ENCODE assay signal across 1 cellular context in the genomic region with DNA sequence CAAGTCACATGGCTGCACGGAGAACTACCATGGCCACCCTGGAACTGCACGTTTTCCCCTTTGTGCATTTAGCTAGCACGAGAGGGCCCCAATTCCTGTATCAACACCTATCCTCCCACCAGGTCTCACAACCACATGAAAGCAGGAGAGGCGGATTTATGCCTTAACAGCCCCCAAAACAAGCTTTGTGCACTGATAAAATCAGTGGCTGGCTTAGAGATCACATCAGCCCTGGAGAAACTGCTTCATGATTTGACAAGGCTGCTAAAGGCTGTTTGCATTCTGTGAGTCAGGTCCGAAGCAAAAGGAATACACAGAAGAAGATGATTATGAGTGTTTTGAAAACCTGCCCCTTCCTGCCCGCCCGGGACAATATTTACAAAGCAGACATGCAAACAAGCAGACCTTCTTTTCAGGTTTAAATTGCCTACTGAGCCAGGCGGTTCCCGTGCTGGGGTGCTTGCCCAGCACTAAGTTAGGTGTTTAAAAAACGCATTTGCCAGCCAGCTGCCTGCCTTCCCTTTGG.
A peak's percentile ranks its signal among the peaks of the same experiment; 100 is the strongest.
TF ChIP-seq lines count a peak whose summit lies in the region.

No MANE protein-coding gene starts in this region.

TF ChIP-seq in HepG2, 621 proteins besides CTCF, POLR2A, EP300 and RAD21 (continued from another document and continues in another):
- TF ChIP-seq ZBTB26 (CRISPR knock-in tag; IDR thresholded peaks at IDR 0.05; ENCODE audit: borderline replicate concordance): no peak
- no peak for TF ChIP-seq ZNF224 (CRISPR knock-in tag; IDR thresholded peaks at IDR 0.05)
- peak; percentile 59; the same call in 1 of the 2 replicates for TF ChIP-seq ELF3 (CRISPR knock-in tag; IDR thresholded peaks at IDR 0.05)
- TF ChIP-seq MXD4 (CRISPR knock-in tag; IDR thresholded peaks at IDR 0.05): peak; percentile 78; the same call in 1 of the 2 replicates
- no peak for TF ChIP-seq SMAD1 (CRISPR knock-in tag; IDR thresholded peaks at IDR 0.05; ENCODE audit: borderline replicate concordance, low read depth)
- TF ChIP-seq RFXAP (CRISPR knock-in tag; IDR thresholded peaks at IDR 0.05; ENCODE audit: borderline replicate concordance): peak; percentile 51; the same call in 1 of the 2 replicates
- TF ChIP-seq, protein P1, sequence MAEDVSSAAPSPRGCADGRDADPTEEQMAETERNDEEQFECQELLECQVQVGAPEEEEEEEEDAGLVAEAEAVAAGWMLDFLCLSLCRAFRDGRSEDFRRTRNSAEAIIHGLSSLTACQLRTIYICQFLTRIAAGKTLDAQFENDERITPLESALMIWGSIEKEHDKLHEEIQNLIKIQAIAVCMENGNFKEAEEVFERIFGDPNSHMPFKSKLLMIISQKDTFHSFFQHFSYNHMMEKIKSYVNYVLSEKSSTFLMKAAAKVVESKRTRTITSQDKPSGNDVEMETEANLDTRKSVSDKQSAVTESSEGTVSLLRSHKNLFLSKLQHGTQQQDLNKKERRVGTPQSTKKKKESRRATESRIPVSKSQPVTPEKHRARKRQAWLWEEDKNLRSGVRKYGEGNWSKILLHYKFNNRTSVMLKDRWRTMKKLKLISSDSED (CRISPR knock-in tag; IDR thresholded peaks at IDR 0.05): no peak
- TF ChIP-seq PPARG (CRISPR knock-in tag; conservative IDR thresholded peaks at IDR 0.05): peak; percentile 68
- no peak for TF ChIP-seq HOXA7 (CRISPR knock-in tag; IDR thresholded peaks at IDR 0.05)
- TF ChIP-seq FOSL1 (CRISPR knock-in tag; IDR thresholded peaks at IDR 0.05; ENCODE audit: borderline replicate concordance): peak; percentile 80; the same call in 1 of the 2 replicates
- no peak; the same call in 1 of the 2 replicates for TF ChIP-seq ZNF703 (CRISPR knock-in tag; IDR thresholded peaks at IDR 0.05; ENCODE audit: borderline replicate concordance)
- no peak for TF ChIP-seq BRCA1 (CRISPR knock-in tag; IDR thresholded peaks at IDR 0.05)
- no peak for TF ChIP-seq PHB2 (IDR thresholded peaks at IDR 0.05; ENCODE audit: partially characterized antibody)
- TF ChIP-seq, protein P2, sequence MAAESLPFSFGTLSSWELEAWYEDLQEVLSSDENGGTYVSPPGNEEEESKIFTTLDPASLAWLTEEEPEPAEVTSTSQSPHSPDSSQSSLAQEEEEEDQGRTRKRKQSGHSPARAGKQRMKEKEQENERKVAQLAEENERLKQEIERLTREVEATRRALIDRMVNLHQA (CRISPR knock-in tag; IDR thresholded peaks at IDR 0.05): no peak
- TF ChIP-seq MIER2 (CRISPR knock-in tag; IDR thresholded peaks at IDR 0.05): peak; percentile 56; the same call in 1 of the 2 replicates
- TF ChIP-seq ZFP36L2 (CRISPR knock-in tag; IDR thresholded peaks at IDR 0.05): no peak
- no peak for TF ChIP-seq MAF1 (CRISPR knock-in tag; IDR thresholded peaks at IDR 0.05; ENCODE audit: borderline replicate concordance)
- peak; percentile 96 for TF ChIP-seq ZNF292 (CRISPR knock-in tag; IDR thresholded peaks at IDR 0.05; ENCODE audit: borderline replicate concordance, low read depth)
- TF ChIP-seq ATM (IDR thresholded peaks at IDR 0.05; ENCODE audit: borderline replicate concordance): no peak
- TF ChIP-seq GTF2F1 (IDR thresholded peaks at IDR 0.05; ENCODE audit: low read length): no peak
- peak; percentile 77 for TF ChIP-seq ATF1 (CRISPR knock-in tag; IDR thresholded peaks at IDR 0.05)
- TF ChIP-seq MTF2 (CRISPR knock-in tag; IDR thresholded peaks at IDR 0.05; ENCODE audit: borderline replicate concordance): no peak
- TF ChIP-seq, protein P3, sequence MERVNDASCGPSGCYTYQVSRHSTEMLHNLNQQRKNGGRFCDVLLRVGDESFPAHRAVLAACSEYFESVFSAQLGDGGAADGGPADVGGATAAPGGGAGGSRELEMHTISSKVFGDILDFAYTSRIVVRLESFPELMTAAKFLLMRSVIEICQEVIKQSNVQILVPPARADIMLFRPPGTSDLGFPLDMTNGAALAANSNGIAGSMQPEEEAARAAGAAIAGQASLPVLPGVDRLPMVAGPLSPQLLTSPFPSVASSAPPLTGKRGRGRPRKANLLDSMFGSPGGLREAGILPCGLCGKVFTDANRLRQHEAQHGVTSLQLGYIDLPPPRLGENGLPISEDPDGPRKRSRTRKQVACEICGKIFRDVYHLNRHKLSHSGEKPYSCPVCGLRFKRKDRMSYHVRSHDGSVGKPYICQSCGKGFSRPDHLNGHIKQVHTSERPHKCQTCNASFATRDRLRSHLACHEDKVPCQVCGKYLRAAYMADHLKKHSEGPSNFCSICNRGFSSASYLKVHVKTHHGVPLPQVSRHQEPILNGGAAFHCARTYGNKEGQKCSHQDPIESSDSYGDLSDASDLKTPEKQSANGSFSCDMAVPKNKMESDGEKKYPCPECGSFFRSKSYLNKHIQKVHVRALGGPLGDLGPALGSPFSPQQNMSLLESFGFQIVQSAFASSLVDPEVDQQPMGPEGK (CRISPR knock-in tag; IDR thresholded peaks at IDR 0.05): peak; percentile 97
- TF ChIP-seq GATAD1 (CRISPR knock-in tag; IDR thresholded peaks at IDR 0.05): no peak
- peak; percentile 41; the same call in 1 of the 2 replicates for TF ChIP-seq ZNF331 (CRISPR knock-in tag; IDR thresholded peaks at IDR 0.05)
- no peak for TF ChIP-seq ZNF766 (CRISPR knock-in tag; IDR thresholded peaks at IDR 0.05; ENCODE audit: borderline replicate concordance)
- TF ChIP-seq JUND (CRISPR knock-in tag; IDR thresholded peaks at IDR 0.05): peak; percentile 70; the same call in 1 of the 2 replicates
- TF ChIP-seq FOXM1 (CRISPR knock-in tag; IDR thresholded peaks at IDR 0.05): no peak
- TF ChIP-seq ELF1 (CRISPR knock-in tag; IDR thresholded peaks at IDR 0.05): no peak
- no peak for TF ChIP-seq ZNF567 (CRISPR knock-in tag; IDR thresholded peaks at IDR 0.05; ENCODE audit: borderline replicate concordance)
- TF ChIP-seq NBN (conservative IDR thresholded peaks at IDR 0.05): no peak
- TF ChIP-seq ZBTB44 (CRISPR knock-in tag; IDR thresholded peaks at IDR 0.05): no peak
- TF ChIP-seq HMGXB3 (CRISPR knock-in tag; IDR thresholded peaks at IDR 0.05; ENCODE audit: borderline replicate concordance): no peak; the same call in 1 of the 2 replicates
- 0 out of 2 replicates have a peak, but pooled peaks have one; percentile 32 for TF ChIP-seq RCOR2 (CRISPR knock-in tag; IDR thresholded peaks at IDR 0.05)
- no peak for TF ChIP-seq ZNF546 (CRISPR knock-in tag; conservative IDR thresholded peaks at IDR 0.05)
- TF ChIP-seq ZNF446 (CRISPR knock-in tag; IDR thresholded peaks at IDR 0.05): no peak
- TF ChIP-seq, protein P4, sequence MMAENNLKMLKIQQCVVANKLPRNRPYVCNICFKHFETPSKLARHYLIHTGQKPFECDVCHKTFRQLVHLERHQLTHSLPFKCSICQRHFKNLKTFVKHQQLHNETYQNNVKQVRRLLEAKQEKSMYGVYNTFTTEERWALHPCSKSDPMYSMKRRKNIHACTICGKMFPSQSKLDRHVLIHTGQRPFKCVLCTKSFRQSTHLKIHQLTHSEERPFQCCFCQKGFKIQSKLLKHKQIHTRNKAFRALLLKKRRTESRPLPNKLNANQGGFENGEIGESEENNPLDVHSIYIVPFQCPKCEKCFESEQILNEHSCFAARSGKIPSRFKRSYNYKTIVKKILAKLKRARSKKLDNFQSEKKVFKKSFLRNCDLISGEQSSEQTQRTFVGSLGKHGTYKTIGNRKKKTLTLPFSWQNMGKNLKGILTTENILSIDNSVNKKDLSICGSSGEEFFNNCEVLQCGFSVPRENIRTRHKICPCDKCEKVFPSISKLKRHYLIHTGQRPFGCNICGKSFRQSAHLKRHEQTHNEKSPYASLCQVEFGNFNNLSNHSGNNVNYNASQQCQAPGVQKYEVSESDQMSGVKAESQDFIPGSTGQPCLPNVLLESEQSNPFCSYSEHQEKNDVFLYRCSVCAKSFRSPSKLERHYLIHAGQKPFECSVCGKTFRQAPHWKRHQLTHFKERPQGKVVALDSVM (CRISPR knock-in tag; IDR thresholded peaks at IDR 0.05): no peak
- no peak for TF ChIP-seq SMAD9 (CRISPR knock-in tag; IDR thresholded peaks at IDR 0.05)
- peak; percentile 66 for TF ChIP-seq MEF2D (CRISPR knock-in tag; IDR thresholded peaks at IDR 0.05)
- no peak for TF ChIP-seq ZNF550 (CRISPR knock-in tag; IDR thresholded peaks at IDR 0.05; ENCODE audit: borderline replicate concordance)
- 0 out of 2 replicates have a peak, but pooled peaks have one; percentile 41 for TF ChIP-seq PAWR (CRISPR knock-in tag; IDR thresholded peaks at IDR 0.05; ENCODE audit: borderline replicate concordance)
- 0 out of 2 replicates have a peak, but pooled peaks have one; percentile 23 for TF ChIP-seq BORCS8-MEF2B (CRISPR knock-in tag; IDR thresholded peaks at IDR 0.05)
- peak; percentile 69 for TF ChIP-seq RXRB (CRISPR knock-in tag; IDR thresholded peaks at IDR 0.05; ENCODE audit: borderline replicate concordance)
- peak; percentile 56; the same call in 1 of the 2 replicates for TF ChIP-seq ZNF556 (CRISPR knock-in tag; IDR thresholded peaks at IDR 0.05; ENCODE audit: borderline replicate concordance)
- no peak for TF ChIP-seq ZNF468 (CRISPR knock-in tag; IDR thresholded peaks at IDR 0.05)
- TF ChIP-seq CHD2 (IDR thresholded peaks at IDR 0.05; ENCODE audit: low read depth, low read length): no peak
- TF ChIP-seq SKI (IDR thresholded peaks at IDR 0.05; ENCODE audit: partially characterized antibody): no peak
- no peak for TF ChIP-seq KAT2B (IDR thresholded peaks at IDR 0.05; ENCODE audit: borderline replicate concordance, low read depth, low read length)
- peak; percentile 45; the same call in 1 of the 2 replicates for TF ChIP-seq MIXL1 (CRISPR knock-in tag; IDR thresholded peaks at IDR 0.05)
- TF ChIP-seq BCL6 (CRISPR knock-in tag; IDR thresholded peaks at IDR 0.05): peak; percentile 83
- TF ChIP-seq, protein P5, sequence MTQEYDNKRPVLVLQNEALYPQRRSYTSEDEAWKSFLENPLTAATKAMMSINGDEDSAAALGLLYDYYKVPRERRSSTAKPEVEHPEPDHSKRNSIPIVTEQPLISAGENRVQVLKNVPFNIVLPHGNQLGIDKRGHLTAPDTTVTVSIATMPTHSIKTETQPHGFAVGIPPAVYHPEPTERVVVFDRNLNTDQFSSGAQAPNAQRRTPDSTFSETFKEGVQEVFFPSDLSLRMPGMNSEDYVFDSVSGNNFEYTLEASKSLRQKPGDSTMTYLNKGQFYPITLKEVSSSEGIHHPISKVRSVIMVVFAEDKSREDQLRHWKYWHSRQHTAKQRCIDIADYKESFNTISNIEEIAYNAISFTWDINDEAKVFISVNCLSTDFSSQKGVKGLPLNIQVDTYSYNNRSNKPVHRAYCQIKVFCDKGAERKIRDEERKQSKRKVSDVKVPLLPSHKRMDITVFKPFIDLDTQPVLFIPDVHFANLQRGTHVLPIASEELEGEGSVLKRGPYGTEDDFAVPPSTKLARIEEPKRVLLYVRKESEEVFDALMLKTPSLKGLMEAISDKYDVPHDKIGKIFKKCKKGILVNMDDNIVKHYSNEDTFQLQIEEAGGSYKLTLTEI (CRISPR knock-in tag; conservative IDR thresholded peaks at IDR 0.05): no peak
- no peak for TF ChIP-seq SRSF4 (IDR thresholded peaks at IDR 0.05; ENCODE audit: low read depth, low read length, poor library complexity, severe bottlenecking)
- TF ChIP-seq ZNF253 (CRISPR knock-in tag; IDR thresholded peaks at IDR 0.05; ENCODE audit: borderline replicate concordance): no peak
- no peak for TF ChIP-seq ZNF547 (CRISPR knock-in tag; IDR thresholded peaks at IDR 0.05)
- TF ChIP-seq FOSL2 (CRISPR knock-in tag; IDR thresholded peaks at IDR 0.05): peak; percentile 93
- TF ChIP-seq ZNF256 (CRISPR knock-in tag; conservative IDR thresholded peaks at IDR 0.05): no peak
- no peak for TF ChIP-seq ZNF30 (CRISPR knock-in tag; IDR thresholded peaks at IDR 0.05)
- no peak for TF ChIP-seq MATR3 (CRISPR knock-in tag; IDR thresholded peaks at IDR 0.05)
- 0 out of 2 replicates have a peak, but pooled peaks have one; percentile 6 for TF ChIP-seq ZNF629 (CRISPR knock-in tag; conservative IDR thresholded peaks at IDR 0.05)
